2 cellular contexts compared by ENCODE assay signal in genomic region chr11:68343761-68344256, GRCh38.
A peak's percentile ranks its signal among the peaks of the same experiment; 100 is the strongest.
TF ChIP-seq lines count a peak whose summit lies in the region.

No MANE protein-coding gene starts in this region.

TF ChIP-seq in GM23338, 12 proteins besides CTCF, POLR2A, EP300 and RAD21:
- no peak for TF ChIP-seq CREB1 (CRISPR knock-in tag; IDR thresholded peaks at IDR 0.05; ENCODE audit: low read depth)

TF ChIP-seq in HepG2, 621 proteins besides CTCF, POLR2A, EP300 and RAD21 (continues in another document):
- no peak for TF ChIP-seq ZSCAN21 (CRISPR knock-in tag; IDR thresholded peaks at IDR 0.05; ENCODE audit: borderline replicate concordance)
- no peak for TF ChIP-seq EEA1 (CRISPR knock-in tag; IDR thresholded peaks at IDR 0.05; ENCODE audit: borderline replicate concordance)
- TF ChIP-seq LCORL (IDR thresholded peaks at IDR 0.05), result no peak
- TF ChIP-seq LCORL (CRISPR knock-in tag; IDR thresholded peaks at IDR 0.05), result peak; percentile 68; the same call in 1 of the 2 replicates
- no peak for TF ChIP-seq SYNCRIP (IDR thresholded peaks at IDR 0.05; ENCODE audit: insufficient read depth, low read depth, low read length)
- no peak for TF ChIP-seq ELK4 (CRISPR knock-in tag; IDR thresholded peaks at IDR 0.05; ENCODE audit: borderline replicate concordance)
- TF ChIP-seq HINFP (CRISPR knock-in tag; IDR thresholded peaks at IDR 0.05; ENCODE audit: low read depth), result no peak
- TF ChIP-seq ZNF619 (CRISPR knock-in tag; IDR thresholded peaks at IDR 0.05), result no peak
- TF ChIP-seq KDM3A (CRISPR knock-in tag; IDR thresholded peaks at IDR 0.05; ENCODE audit: low read depth), result no peak
- no peak for TF ChIP-seq RELA (CRISPR knock-in tag; IDR thresholded peaks at IDR 0.05)
- no peak for TF ChIP-seq HBP1 (CRISPR knock-in tag; IDR thresholded peaks at IDR 0.05; ENCODE audit: low read depth)
- TF ChIP-seq ZNF275 (CRISPR knock-in tag; IDR thresholded peaks at IDR 0.05; ENCODE audit: borderline replicate concordance), result no peak
- TF ChIP-seq ZBTB3 (CRISPR knock-in tag; IDR thresholded peaks at IDR 0.05; ENCODE audit: borderline replicate concordance, low read depth), result no peak
- no peak for TF ChIP-seq CBX5 (CRISPR knock-in tag; IDR thresholded peaks at IDR 0.05; ENCODE audit: borderline replicate concordance)
- TF ChIP-seq ZNF710 (CRISPR knock-in tag; IDR thresholded peaks at IDR 0.05; ENCODE audit: borderline replicate concordance), result no peak
- TF ChIP-seq PHF5A (CRISPR knock-in tag; IDR thresholded peaks at IDR 0.05; ENCODE audit: low read depth, unreplicated experiment), result no peak
- no peak for TF ChIP-seq BCLAF1 (IDR thresholded peaks at IDR 0.05)
- no peak for TF ChIP-seq HNF1B (CRISPR knock-in tag; IDR thresholded peaks at IDR 0.05)
- TF ChIP-seq ZNF264 (CRISPR knock-in tag; IDR thresholded peaks at IDR 0.05), result 0 out of 2 replicates have a peak, but pooled peaks have one; percentile 23
- no peak; the same call in 1 of the 2 replicates for TF ChIP-seq TARDBP (CRISPR knock-in tag; IDR thresholded peaks at IDR 0.05)
- no peak for TF ChIP-seq ZFP90 (CRISPR knock-in tag; IDR thresholded peaks at IDR 0.05; ENCODE audit: borderline replicate concordance)
- TF ChIP-seq REST (IDR thresholded peaks at IDR 0.05; ENCODE audit: borderline replicate concordance in 1 of 2, low read depth in 1 of 2, low read length in 2 of 2), result no peak
- TF ChIP-seq MEF2D (CRISPR knock-in tag; IDR thresholded peaks at IDR 0.05), result no peak
- TF ChIP-seq MTERF4 (CRISPR knock-in tag; IDR thresholded peaks at IDR 0.05), result no peak
- no peak for TF ChIP-seq PRDM10 (CRISPR knock-in tag; IDR thresholded peaks at IDR 0.05; ENCODE audit: low read depth)
- TF ChIP-seq RFX5 (IDR thresholded peaks at IDR 0.05; ENCODE audit: low read depth, low read length), result no peak
